Comparison of ENCODE assay signal across 23 cellular contexts in genomic region chr13:74651121-74651520, GRCh38.
"Had no signal": no experiment of that assay in that cellular context is flagged by ENCODE, and none has a peak within 500 bp of the region (broad histone marks: within the 10 kb centered on the region; RNA-seq: fewer than 3 reads in every experiment).

No MANE protein-coding gene starts in this region.

- DNase-seq: activated CD4-positive, alpha-beta memory T cell treated with anti-CD3 and anti-CD28 coated beads for 36 hours; activated CD4-positive, alpha-beta T cell treated with anti-CD3 and anti-CD28 coated beads, Interleukin-2, amount 10 ng/mL, durations not matched to agents 7 days and 5 days; activated CD4-positive, CD25-positive, alpha-beta regulatory T cell; activated CD8-positive, alpha-beta memory T cell treated with anti-CD3 and anti-CD28 coated beads for 24 hours; activated effector memory CD4-positive, alpha-beta T cell treated with anti-CD3 and anti-CD28 coated beads, Interleukin-2, amount 50 U/mL, for 16 hours; activated naive CD4-positive, alpha-beta T cell treated with Interleukin-2 at 50 U/mL for 16 hours; activated naive CD8-positive, alpha-beta T cell treated with anti-CD3 and anti-CD28 coated beads, Interleukin-2, amount 50 U/mL, for 24 hours; activated T-cell treated with anti-CD3 and anti-CD28 coated beads, Interleukin-2, amount 50 U/mL, for 4 hours; amniotic stem cell; MM.1S; NCI-H1105; NCI-H1436; NCI-H187; NCI-H2081; NCI-H510A treated with DMSO at 0.1 percent for 48 hours; NCI-H69; OCI-M1; Peyer's patch; Right ventricle myocardium superior; T-helper 17 cell; T-helper 9 cell had no signal

- H3K9me3 ChIP-seq: Peyer's patch had no signal

- H3K4me1 ChIP-seq: Peyer's patch had no signal

- H3K36me3 ChIP-seq: cardiac muscle cell, Peyer's patch had no signal

- H3K27ac ChIP-seq: cardiac muscle cell, Peyer's patch, RWPE1 had no signal

- H3K4me3 ChIP-seq: cardiac muscle cell, Peyer's patch had no signal

- H3K27me3 ChIP-seq: cardiac muscle cell, Peyer's patch had no signal
